18 cellular contexts compared by ENCODE assay signal in genomic region chr18:24840640-24841039, GRCh38.
DNase-seq lines count a peak whose midpoint lies in the region; ATAC-seq, FAIRE-seq and TF ChIP-seq lines count a peak whose summit lies in the region.
"Had no signal": no experiment of that assay in that cellular context is flagged by ENCODE, and none has a peak within 500 bp of the region (broad histone marks: within the 10 kb centered on the region; RNA-seq: fewer than 3 reads in every experiment).

No MANE protein-coding gene starts in this region.

- peak overlapping the region; percentile 34 for H3K56ac ChIP-seq in H1 (replicated peaks; ENCODE audit: insufficient read length, low read depth, low read length)

- H3K18ac ChIP-seq in H1 (ENCODE audit: extremely low read depth, low read length) = no peak overlapping the region
- no peak overlapping the region for H3K18ac ChIP-seq in neuronal stem cell (ENCODE audit: low read length)

- CTCF ChIA-PET in H1 (lab: Charles Lee; ENCODE audit: partially characterized antibody) = interaction anchor here (1.0 to 1.7 kb wide), 3 partner anchors 11 to 114 kb away, joined by 3 to 6 read pairs (median 5); no protein-coding TSS in a partner anchor

- peak; percentile 55 for FAIRE-seq in HTR-8/SVneo (lab: Jason Lieb, UNC)
- FAIRE-seq in H1 (lab: Jason Lieb, UNC) = no peak
- FAIRE-seq: A204.1, GM12891, H54 had no signal

- H3K4me2 ChIP-seq in H1 (ENCODE audit: insufficient read depth in 1 of 2, low read depth in 2 of 2, low read length in 2 of 2) (no peak overlapping the region), neuronal stem cell (ENCODE audit: insufficient read depth, low read length, poor library complexity, severe bottlenecking) (no peak overlapping the region), GM23338 (no peak overlapping the region)

- no peaks in the 10 kb centered on the region for H3F3A ChIP-seq in GM23338 (replicated peaks; ENCODE audit: low read depth)

- H3K4me3 ChIP-seq in H1 (ENCODE audit: extremely low read depth in 1 of 4, insufficient read depth in 2 of 4, low read depth in 3 of 4, low read length in 4 of 4) (no peak overlapping the region), neuronal stem cell (ENCODE audit: low read length in 2 of 2) (no peak overlapping the region), upper lobe of right lung (no peak overlapping the region), GM23338 (no peak overlapping the region), SJCRH30 (no peak overlapping the region)

- H2AK5ac ChIP-seq in H1 (ENCODE audit: low read depth, low read length) (no peak overlapping the region; the same call in 1 of the 2 replicates), neuronal stem cell (ENCODE audit: low read depth, low read length) (no peak overlapping the region)

- H3K9me3 Mint-ChIP-seq in GM23338 = no peaks in the 10 kb centered on the region

- no peak overlapping the region for H3K23ac ChIP-seq in H1 (ENCODE audit: insufficient read length)
- no peak overlapping the region for H3K23ac ChIP-seq in neuronal stem cell (ENCODE audit: low read depth, low read length, poor library complexity)

- H3K79me1 ChIP-seq in H1 (ENCODE audit: low read depth, low read length) (no peaks in the 10 kb centered on the region), neuronal stem cell (ENCODE audit: low read depth, low read length) (no peaks in the 10 kb centered on the region)

- H2BK5ac ChIP-seq in H1 (ENCODE audit: low read depth, low read length) (no peak overlapping the region), neuronal stem cell (ENCODE audit: low read length) (no peak overlapping the region)

- no peaks in the 10 kb centered on the region for H3K36me3 Mint-ChIP-seq in GM23338 (ENCODE audit: low read depth)
- H3K36me3 Mint-ChIP-seq: CD4-positive, alpha-beta memory T cell had no signal

- no peak for TF ChIP-seq EP300 in H1 (IDR thresholded peaks at IDR 0.05; ENCODE audit: borderline replicate concordance in 1 of 2, low read depth in 2 of 2, low read length in 2 of 2)

- H4K5ac ChIP-seq in H1 (ENCODE audit: insufficient read length, low read depth, low read length) = no peak overlapping the region

- H3K9ac ChIP-seq in H1 (replicated peaks in 1 of 4; ENCODE audit: extremely low read depth in 1 of 4, low read depth in 3 of 4, low read length in 3 of 4) (peak overlapping the region in 1 of 4 experiments; percentile 28; a peak in 1 of 7 replicates), neuronal stem cell (ENCODE audit: low read depth, low read length, poor library complexity) (no peak overlapping the region)

- WGBS in H1 (ENCODE audit: extremely low coverage in 1 of 2, insufficient coverage in 1 of 2, insufficient read length in 1 of 2, insufficient replicate concordance in 2 of 2, low coverage in 1 of 2, low lambda C conversion rate in 2 of 2, missing lambda C conversion rate in 1 of 2), 2 experiments = 70% methylated on average over 6 of the region's 6 CpGs; no CpG with 5 or more reads in 1 of the 2 experiments
- WGBS in neuronal stem cell (ENCODE audit: extremely low coverage in 2 of 2, insufficient read length in 2 of 2, insufficient replicate concordance in 1 of 2), 2 donors = no CpG with 5 or more reads among the region's 6 CpGs

- H3K27ac ChIP-seq in H1 (ENCODE audit: low read depth, low read length) (no peak overlapping the region), neuronal stem cell (replicated peaks; ENCODE audit: low read length) (no peak overlapping the region), upper lobe of right lung (no peak overlapping the region), GM23338 (ENCODE audit: low read depth) (no peak overlapping the region), SJCRH30 (no peak overlapping the region)
- H3K27ac ChIP-seq: C4-2B had no signal

- no peaks in the 10 kb centered on the region; a peak in 1 of 7 replicates for H3K27me3 ChIP-seq in H1 (replicated peaks in 1 of 4; ENCODE audit: control insufficient read depth in 3 of 4, extremely low read depth in 1 of 4, insufficient read depth in 3 of 4, low read length in 3 of 4)
- no peaks in the 10 kb centered on the region for H3K27me3 ChIP-seq in neuronal stem cell (ENCODE audit: control insufficient read depth in 3 of 3, insufficient read depth in 3 of 3, low read depth in 1 of 3, low read length in 3 of 3)
- no peaks in the 10 kb centered on the region for H3K27me3 ChIP-seq in upper lobe of right lung
- H3K27me3 ChIP-seq in GM23338 (ENCODE audit: insufficient read depth) = no peaks in the 10 kb centered on the region
- H3K27me3 ChIP-seq in SJCRH30 = no peaks in the 10 kb centered on the region
- H3K27me3 ChIP-seq: BE2C had no signal

- H2AFZ ChIP-seq in H1 (ENCODE audit: low read length) = no peak overlapping the region
- no peak overlapping the region for H2AFZ ChIP-seq in neuronal stem cell (ENCODE audit: low read length)
- no peak overlapping the region for H2AFZ ChIP-seq in GM23338

- H3K4me3 Mint-ChIP-seq in GM23338 = no peak overlapping the region
- H3K4me3 Mint-ChIP-seq: CD4-positive, alpha-beta memory T cell had no signal

- no peaks in the 10 kb centered on the region for H3K36me3 ChIP-seq in H1 (ENCODE audit: control insufficient read depth in 2 of 4, insufficient read depth in 4 of 4, low read length in 3 of 4)
- no peaks in the 10 kb centered on the region for H3K36me3 ChIP-seq in neuronal stem cell (replicated peaks in 1 of 2; ENCODE audit: control insufficient read depth in 2 of 2, insufficient read depth in 2 of 2, low read length in 2 of 2)
- no peaks in the 10 kb centered on the region for H3K36me3 ChIP-seq in upper lobe of right lung
- no peaks in the 10 kb centered on the region for H3K36me3 ChIP-seq in GM23338 (ENCODE audit: insufficient read depth)
- no peaks in the 10 kb centered on the region for H3K36me3 ChIP-seq in SJCRH30
- H3K36me3 ChIP-seq: BE2C had no signal

- H3K4me1 Mint-ChIP-seq in GM23338 = peaks cover 14% of the 10 kb centered on the region; the same call in 2 of the 3 replicates
- H3K4me1 Mint-ChIP-seq: CD4-positive, alpha-beta memory T cell had no signal

- no peak overlapping the region for H2BK20ac ChIP-seq in H1 (ENCODE audit: low read length)

- POLR2A ChIA-PET in H1 (lab: Charles Lee; ENCODE audit: partially characterized antibody) = interaction anchor here (1.5 kb wide), 1 partner anchor 12 kb away, joined by 4 read pairs; no protein-coding TSS in a partner anchor

- H3K9me2 ChIP-seq in GM23338 (ENCODE audit: insufficient read depth) = no peaks in the 10 kb centered on the region

- no peak for TF ChIP-seq CTCF in H1 (IDR thresholded peaks at IDR 0.05; ENCODE audit: control extremely low read depth in 1 of 3, insufficient read depth in 1 of 3, low read depth in 1 of 3, low read length in 3 of 3)
- TF ChIP-seq CTCF in upper lobe of right lung (IDR thresholded peaks at IDR 0.05) = no peak
- no peak for TF ChIP-seq CTCF in GM23338 (conservative IDR thresholded peaks at IDR 0.05; ENCODE audit: low read depth in 2 of 2)

- H3K4me1 ChIP-seq in H1 (replicated peaks in 1 of 4; ENCODE audit: control insufficient read depth in 3 of 4, insufficient read depth in 4 of 4, low read length in 3 of 4) (no peaks in the 10 kb centered on the region), neuronal stem cell (ENCODE audit: control insufficient read depth in 2 of 2, insufficient read depth in 1 of 2, low read depth in 1 of 2, low read length in 2 of 2) (peaks cover 7 to 9% of the 10 kb centered on the region in 2 donors), upper lobe of right lung (no peaks in the 10 kb centered on the region), GM23338 (ENCODE audit: insufficient read depth) (no peaks in the 10 kb centered on the region), SJCRH30 (no peaks in the 10 kb centered on the region)
- H3K4me1 ChIP-seq: BE2C had no signal

- peaks cover 4% of the 10 kb centered on the region; the same call in 1 of the 2 replicates for H3K23me2 ChIP-seq in H1 (ENCODE audit: low read depth, low read length)

- no peak overlapping the region for H4K8ac ChIP-seq in H1 (ENCODE audit: extremely low read depth, insufficient read depth, low read length)
- peak overlapping the region; percentile 44 for H4K8ac ChIP-seq in neuronal stem cell (ENCODE audit: low read depth, low read length)

- H3K79me2 ChIP-seq in H1 (ENCODE audit: control insufficient read depth in 1 of 2, insufficient read depth in 2 of 2, low read length in 2 of 2) = no peaks in the 10 kb centered on the region
- no peaks in the 10 kb centered on the region for H3K79me2 ChIP-seq in GM23338 (replicated peaks; ENCODE audit: insufficient read depth)

- H2BK15ac ChIP-seq in H1 (ENCODE audit: low read length) (no peak overlapping the region), neuronal stem cell (ENCODE audit: low read length) (no peak overlapping the region)

- H3K27me3 Mint-ChIP-seq in GM23338 (ENCODE audit: insufficient read depth, low read depth, poor library complexity) = peaks cover 2% of the 10 kb centered on the region

- H3K14ac ChIP-seq in H1 (ENCODE audit: insufficient read length) (no peak overlapping the region), neuronal stem cell (ENCODE audit: low read length) (no peak overlapping the region)

- H2BK120ac ChIP-seq in H1 (replicated peaks; ENCODE audit: low read depth, low read length) (no peak overlapping the region), neuronal stem cell (ENCODE audit: low read depth, low read length) (no peak overlapping the region)

- no peak overlapping the region for H4K91ac ChIP-seq in H1 (replicated peaks; ENCODE audit: insufficient read length, low read length)
- no peak overlapping the region for H4K91ac ChIP-seq in neuronal stem cell (ENCODE audit: low read depth, low read length, poor library complexity)

- intact Hi-C loops in upper lobe of right lung (cut with DNase I) (no loop called here), Right ventricle myocardium inferior (cut with DNase I) (no loop called here)

- peaks cover 0 to 3% of the 10 kb centered on the region in 2 experiments for H4K20me1 ChIP-seq in H1 (replicated peaks in 1 of 2; ENCODE audit: control insufficient read depth in 1 of 2, insufficient read depth in 2 of 2, low read length in 2 of 2)
- H4K20me1 ChIP-seq in GM23338 (replicated peaks; ENCODE audit: insufficient read depth) = no peaks in the 10 kb centered on the region

- no peak for TF ChIP-seq RAD21 in H1 (IDR thresholded peaks at IDR 0.05 in 1 of 2, conservative IDR thresholded peaks at IDR 0.05 in 1 of 2; ENCODE audit: low read depth in 2 of 2, low read length in 2 of 2)

- H2BK12ac ChIP-seq in H1 (ENCODE audit: low read depth, low read length) = no peak overlapping the region; the same call in 1 of the 2 replicates
- H2BK12ac ChIP-seq in neuronal stem cell (ENCODE audit: low read length) = no peak overlapping the region

- no peak for TF ChIP-seq POLR2A in H1 (IDR thresholded peaks at IDR 0.05; ENCODE audit: control extremely low read depth in 1 of 2, low read depth in 2 of 2, low read length in 2 of 2)

- DNase-seq in HTR-8/SVneo (ENCODE audit: insufficient read length, low spot score) = no peak
- DNase-seq in H1 (ENCODE audit: low read depth in 1 of 2, low spot score in 2 of 2) = no peak
- DNase-seq in neuronal stem cell (ENCODE audit: low spot score) = no peak
- no peak for DNase-seq in upper lobe of right lung
- no peak for DNase-seq in GM23338 (ENCODE audit: low spot score)
- no peak for DNase-seq in Right ventricle myocardium inferior (ENCODE audit: missing footprints)
- no peak for DNase-seq in SJCRH30
- DNase-seq: BE2C; CD4-positive, alpha-beta memory T cell; DMS79 treated with DMSO at 0.1 percent for 48 hours; EL; Kasumi-1; KBM-7 had no signal

- H3K27ac Mint-ChIP-seq in GM23338 = no peak overlapping the region
- H3K27ac Mint-ChIP-seq: CD4-positive, alpha-beta memory T cell had no signal

- H3K4ac ChIP-seq in H1 (replicated peaks; ENCODE audit: insufficient read length, low read depth, low read length) (no peak overlapping the region), neuronal stem cell (ENCODE audit: low read length) (no peak overlapping the region)

- H3K9me3 ChIP-seq in H1 (ENCODE audit: insufficient read depth in 2 of 2, low read depth in 1 of 2, low read length in 1 of 2) (no peaks in the 10 kb centered on the region), neuronal stem cell (replicated peaks in 1 of 2; ENCODE audit: control insufficient read depth in 2 of 2, insufficient read depth in 1 of 2, low read depth in 1 of 2, low read length in 2 of 2) (no peaks in the 10 kb centered on the region), upper lobe of right lung (no peaks in the 10 kb centered on the region), SJCRH30 (replicated peaks) (no peaks in the 10 kb centered on the region)
- H3K9me3 ChIP-seq: BE2C had no signal

- peak; percentile 26 for ATAC-seq in upper lobe of right lung
- ATAC-seq in GM23338 = no peak
- ATAC-seq in Right ventricle myocardium inferior = no peak
- ATAC-seq: HCT116 had no signal
